Comparison of ENCODE assay signal across 9 cellular contexts in the genomic region with DNA sequence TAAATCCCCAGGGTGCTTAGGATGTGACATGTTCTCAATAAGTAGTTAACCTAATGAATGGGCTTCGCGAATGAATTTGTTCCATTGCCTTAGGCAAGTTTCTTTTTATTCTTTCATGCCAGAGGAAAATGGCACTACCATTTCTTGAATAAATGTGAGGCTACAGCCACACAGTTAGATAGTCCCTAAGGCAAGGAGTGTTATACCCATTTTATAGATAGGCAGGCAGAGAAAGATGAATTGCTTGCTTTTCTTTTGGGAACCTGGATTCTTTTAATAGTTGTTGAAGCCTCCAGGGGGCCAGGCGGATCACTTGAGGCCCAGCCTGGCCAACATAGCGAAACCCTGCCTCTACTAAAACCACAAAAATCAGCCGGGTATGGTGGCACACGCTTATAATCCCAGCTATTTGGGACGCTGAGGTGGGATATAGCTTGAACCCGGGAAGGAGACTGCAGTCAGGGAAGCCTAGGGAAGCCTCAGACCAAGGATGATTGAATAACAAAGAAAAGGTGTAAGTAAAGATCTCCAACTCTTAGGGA. TPM values are rescaled to one million over a fixed set of nuclear protein-coding genes. Genes with fewer than 3 reads are reported as not detected.
DNase-seq lines count a peak whose midpoint lies in the region; ATAC-seq, FAIRE-seq and TF ChIP-seq lines count a peak whose summit lies in the region.
"Had no signal": no experiment of that assay in that cellular context is flagged by ENCODE, and none has a peak within 500 bp of the region (broad histone marks: within the 10 kb centered on the region; RNA-seq: fewer than 3 reads in every experiment).

No MANE protein-coding gene starts in this region.

- TF ChIP-seq RAD21 in A549 (conservative IDR thresholded peaks at IDR 0.05 in 1 of 2, IDR thresholded peaks at IDR 0.05 in 1 of 2): no peak

- POLR2A ChIA-PET in A549 (lab: Yijun Ruan, JAX): interaction anchor here (0.7 kb wide), 1 partner anchor 24 kb away, joined by 3 read pairs; no protein-coding TSS in a partner anchor

- no peak for ATAC-seq in A549
- no peak for ATAC-seq in GM21825 (IDR thresholded peaks at IDR 0.05; ENCODE audit: unreplicated experiment)

- FAIRE-seq in A549 (lab: Jason Lieb, UNC) (no peak), bronchial epithelial cell (lab: Jason Lieb, UNC) (no peak)

- no peak for TF ChIP-seq EP300 in A549 (IDR thresholded peaks at IDR 0.05)

- H3K9ac ChIP-seq in HUES6 (ENCODE audit: low read length) (peak overlapping the region; percentile 97), mucosa of rectum (ENCODE audit: low read depth in 1 of 2, low read length in 2 of 2) (peak overlapping the region; percentile 91 to 95)

- no peak for DNase-seq in A549 (ENCODE audit: low read depth in 1 of 2, low spot score in 1 of 2)
- DNase-seq in bronchial epithelial cell (ENCODE audit: low read depth): no peak
- DNase-seq in D341Med (ENCODE audit: low spot score): no peak
- no peak for DNase-seq in SK-N-DZ (ENCODE audit: low spot score)
- no peak for DNase-seq in NCI-H2171 treated with DMSO at 0.1 percent for 48 hours (lab: John Stamatoyannopoulos, UW)
- DNase-seq: nucleus accumbens had no signal

- TF ChIP-seq POLR2A in A549 (IDR thresholded peaks at IDR 0.05; ENCODE audit: low read length): no peak

- H3K27me3 ChIP-seq in HUES6 (ENCODE audit: control insufficient read depth, insufficient read depth, low read length): no peaks in the 10 kb centered on the region
- H3K27me3 ChIP-seq in bronchial epithelial cell (ENCODE audit: control insufficient read depth, insufficient read depth, low read length): no peaks in the 10 kb centered on the region
- no peaks in the 10 kb centered on the region for H3K27me3 ChIP-seq in mucosa of rectum (ENCODE audit: control insufficient read depth in 2 of 2, insufficient read depth in 2 of 2, low read length in 2 of 2)

- no peaks in the 10 kb centered on the region for H3K9me3 ChIP-seq in A549
- H3K9me3 ChIP-seq in HUES6 (ENCODE audit: control insufficient read depth, insufficient read depth, low read depth, low read length): no peaks in the 10 kb centered on the region
- no peaks in the 10 kb centered on the region for H3K9me3 ChIP-seq in mucosa of rectum (ENCODE audit: control insufficient read depth in 2 of 2, low read length in 2 of 2)

- H3K4me1 ChIP-seq in A549 (peaks cover 16% of the 10 kb centered on the region), HUES6 (ENCODE audit: control insufficient read depth, insufficient read depth, low read length) (peaks cover 5% of the 10 kb centered on the region; the same call in 1 of the 2 replicates), mucosa of rectum (ENCODE audit: control insufficient read depth in 2 of 2, insufficient read depth in 2 of 2, low read length in 2 of 2) (peaks cover 14 to 22% of the 10 kb centered on the region in 2 donors)

- CTCF ChIA-PET in A549 (lab: Yijun Ruan, JAX): no interaction called here

- H3K27ac ChIP-seq in A549 (peak overlapping the region; percentile 89 to 94), HUES6 (ENCODE audit: low read depth, low read length) (no peak overlapping the region), mucosa of rectum (ENCODE audit: low read depth in 2 of 2, low read length in 2 of 2) (no peak overlapping the region)

- peak overlapping the region; percentile 90 for H3K4me2 ChIP-seq in A549

- H3K36me3 ChIP-seq in HUES6 (ENCODE audit: control insufficient read depth, insufficient read depth, low read length): peaks cover 50% of the 10 kb centered on the region
- peaks cover 31% of the 10 kb centered on the region for H3K36me3 ChIP-seq in bronchial epithelial cell (ENCODE audit: control insufficient read depth, insufficient read depth, low read length)
- peaks cover 38 to 42% of the 10 kb centered on the region in 2 donors for H3K36me3 ChIP-seq in mucosa of rectum (ENCODE audit: control insufficient read depth in 2 of 2, insufficient read depth in 2 of 2, low read length in 2 of 2)

- TF ChIP-seq CTCF in A549 (IDR thresholded peaks at IDR 0.05) (no peak), bronchial epithelial cell (IDR thresholded peaks at IDR 0.05; ENCODE audit: insufficient read depth, low read length, severe bottlenecking) (peak; percentile 1)

- peak overlapping the region; percentile 73 for H3K4me3 ChIP-seq in A549
- peak overlapping the region; percentile 87 for H3K4me3 ChIP-seq in HUES6 (ENCODE audit: low read depth, low read length)
- H3K4me3 ChIP-seq in bronchial epithelial cell (ENCODE audit: low read depth, low read length): peak overlapping the region; percentile 93
- H3K4me3 ChIP-seq in mucosa of rectum (ENCODE audit: low read length in 2 of 2): peak overlapping the region; percentile 85 to 99

- WGBS in A549 (ENCODE audit: missing lambda C conversion rate): 33% methylated on average over 8 of the region's 8 CpGs

TF ChIP-seq in A549, 52 proteins besides CTCF, POLR2A, EP300 and RAD21:
- TF ChIP-seq KDM1A (IDR thresholded peaks at IDR 0.05; ENCODE audit: low read depth) (0 out of 2 replicates have a peak, but pooled peaks have one; percentile 35), CHD4 (IDR thresholded peaks at IDR 0.05; ENCODE audit: borderline replicate concordance) (no peak)

RNA-seq across cellular contexts. Expression of gene NOP16, which starts 0.9 kb away (rescaled TPM):
- polyA plus RNA-seq in A549 (2011; rRNA removed): 77.5 and 90.7 TPM in 2 replicates
- 135 and 187 TPM in 2 replicates for polyA plus RNA-seq in A549 (2012; cell fraction: cytosol; rRNA removed)
- polyA plus RNA-seq in A549 (2012; cell fraction: nucleus; rRNA removed): 111 and 119 TPM in 2 replicates
- 106 to 139 TPM (median 127 TPM) in 3 replicates for polyA plus RNA-seq in A549 (2017; fragmentation: RNase III; extraction: RNeasy Plus Mini Kit Qiagen cat#74134 plus additional on column Dnase treatment)
- 33.9 and 41.9 TPM in 2 replicates for polyA minus RNA-seq in A549 (2011; rRNA and poly(A)+ RNA removed)
- total RNA-seq in bronchial epithelial cell: 29.3 and 36.1 TPM in 2 replicates
- 39.6 and 43.4 TPM in 2 replicates for polyA plus RNA-seq in SK-N-DZ (2014; cell fraction: cytosol; rRNA removed)
- polyA plus RNA-seq in SK-N-DZ (2014; cell fraction: nucleus; rRNA removed): 54.6 and 64.9 TPM in 2 replicates

RNA-seq across cellular contexts. Expression of gene HIGD2A, which starts 1.1 kb away (rescaled TPM):
- polyA plus RNA-seq in A549 (2011; rRNA removed): 102 and 114 TPM in 2 replicates
- 284 and 313 TPM in 2 replicates for polyA plus RNA-seq in A549 (2012; cell fraction: cytosol; rRNA removed)
- polyA plus RNA-seq in A549 (2012; cell fraction: nucleus; rRNA removed): 167 and 175 TPM in 2 replicates
- 194 to 205 TPM (median 197 TPM) in 3 replicates for polyA plus RNA-seq in A549 (2017; fragmentation: RNase III; extraction: RNeasy Plus Mini Kit Qiagen cat#74134 plus additional on column Dnase treatment)
- polyA minus RNA-seq in A549 (2011; rRNA and poly(A)+ RNA removed): 69.8 and 87.4 TPM in 2 replicates
- 20.8 and 22.7 TPM in 2 replicates for total RNA-seq in bronchial epithelial cell
- 162 and 190 TPM in 2 replicates for polyA plus RNA-seq in SK-N-DZ (2014; cell fraction: cytosol; rRNA removed)
- polyA plus RNA-seq in SK-N-DZ (2014; cell fraction: nucleus; rRNA removed): 64.4 and 111 TPM in 2 replicates

RNA-seq across cellular contexts. Expression of gene ARL10, which starts 22.2 kb away (rescaled TPM):
- polyA plus RNA-seq in A549 (2011; rRNA removed) (0.12 and 0.21 TPM in 2 replicates), A549 (2017; fragmentation: RNase III; extraction: RNeasy Plus Mini Kit Qiagen cat#74134 plus additional on column Dnase treatment) (0.15 to 0.51 TPM (median 0.38 TPM) in 3 replicates)
- polyA plus RNA-seq in A549 (2012; cell fraction: cytosol; rRNA removed): 0.25 and 0.36 TPM in 2 replicates
- polyA plus RNA-seq in A549 (2012; cell fraction: nucleus; rRNA removed): 0.01 and 0.04 TPM in 2 replicates
- 0.08 and 0.10 TPM in 2 replicates for polyA minus RNA-seq in A549 (2011; rRNA and poly(A)+ RNA removed)
- total RNA-seq in bronchial epithelial cell: 4.2 and 5.2 TPM in 2 replicates
- 19.5 and 22.4 TPM in 2 replicates for polyA plus RNA-seq in SK-N-DZ (2014; cell fraction: cytosol; rRNA removed)
- polyA plus RNA-seq in SK-N-DZ (2014; cell fraction: nucleus; rRNA removed): 26.2 and 29.9 TPM in 2 replicates

RNA-seq across cellular contexts. Expression of gene KIAA1191, which starts 25.9 kb away (rescaled TPM):
- 89.3 and 103 TPM in 2 replicates for polyA plus RNA-seq in A549 (2011; rRNA removed)
- polyA plus RNA-seq in A549 (2012; cell fraction: cytosol; rRNA removed): 60.0 and 78.3 TPM in 2 replicates
- polyA plus RNA-seq in A549 (2012; cell fraction: nucleus; rRNA removed): 34.8 and 40.3 TPM in 2 replicates
- polyA plus RNA-seq in A549 (2017; fragmentation: RNase III; extraction: RNeasy Plus Mini Kit Qiagen cat#74134 plus additional on column Dnase treatment): 71.7 to 83.6 TPM (median 81.2 TPM) in 3 replicates
- polyA minus RNA-seq in A549 (2011; rRNA and poly(A)+ RNA removed): 117 and 141 TPM in 2 replicates
- total RNA-seq in bronchial epithelial cell: 54.2 and 70.2 TPM in 2 replicates
- 83.3 and 85.1 TPM in 2 replicates for polyA plus RNA-seq in SK-N-DZ (2014; cell fraction: cytosol; rRNA removed)
- polyA plus RNA-seq in SK-N-DZ (2014; cell fraction: nucleus; rRNA removed): 39.4 and 42.5 TPM in 2 replicates

RNA-seq across cellular contexts. Expression of gene CLTB, which starts 28.9 kb away (rescaled TPM):
- polyA plus RNA-seq in A549 (2011; rRNA removed) (30.9 and 47.4 TPM in 2 replicates), A549 (2017; fragmentation: RNase III; extraction: RNeasy Plus Mini Kit Qiagen cat#74134 plus additional on column Dnase treatment) (42.2 to 49.8 TPM (median 44.1 TPM) in 3 replicates)
- polyA plus RNA-seq in A549 (2012; cell fraction: cytosol; rRNA removed): 90.4 and 94.8 TPM in 2 replicates
- 70.3 and 77.1 TPM in 2 replicates for polyA plus RNA-seq in A549 (2012; cell fraction: nucleus; rRNA removed)
- 17.0 and 19.8 TPM in 2 replicates for polyA minus RNA-seq in A549 (2011; rRNA and poly(A)+ RNA removed)
- 241 and 381 TPM in 2 replicates for total RNA-seq in bronchial epithelial cell
- polyA plus RNA-seq in SK-N-DZ (2014; cell fraction: cytosol; rRNA removed): 59.2 and 73.2 TPM in 2 replicates
- polyA plus RNA-seq in SK-N-DZ (2014; cell fraction: nucleus; rRNA removed): 54.4 and 67.0 TPM in 2 replicates

Comparison
In these comparisons a context has a peak if more than half of its experiments do, and no peak if none do; other contexts are left out.
1. H3K27ac ChIP-seq: peak in A549 (2 of 2); none in HUES6 (single experiment) and mucosa of rectum (0 of 2).
2. Peak in every context shown above with its lines, with median percentiles within 50 percentile points of each other: H3K4me3 ChIP-seq.